In the genomic region with DNA sequence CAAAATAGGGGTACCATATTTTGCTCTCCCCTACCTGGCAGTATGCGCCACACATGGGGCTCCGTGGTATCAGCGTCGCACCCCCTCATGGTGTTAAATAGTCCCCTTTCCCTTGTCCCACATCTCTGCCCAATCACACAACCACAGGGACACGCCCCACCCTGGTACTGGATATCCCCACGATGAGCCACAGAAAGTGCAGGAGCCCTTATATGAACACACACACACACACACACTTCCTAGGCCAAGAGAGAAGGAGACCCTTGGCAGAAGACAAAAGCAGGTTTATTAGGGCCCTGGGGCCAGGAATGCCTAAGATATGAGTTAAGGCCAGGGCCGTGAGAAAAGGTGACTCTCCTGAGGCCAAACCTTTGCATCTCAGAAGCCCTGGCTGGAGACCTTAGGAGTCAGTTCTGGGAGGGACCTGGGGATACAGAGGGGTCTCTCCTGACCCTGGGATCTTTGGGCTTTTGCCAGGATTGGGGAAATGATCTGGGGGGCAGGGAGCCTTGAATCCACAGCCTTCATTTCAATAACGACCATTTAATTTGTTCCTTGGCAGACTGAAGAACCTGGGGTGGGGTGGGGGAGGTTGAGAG, we compare ENCODE assay signal across 1 cellular context.
TF ChIP-seq lines count a peak whose summit lies in the region.

No MANE protein-coding gene starts in this region.

TF ChIP-seq in H1, 55 proteins besides CTCF, POLR2A, EP300 and RAD21:
- no peak for TF ChIP-seq TAF7 (optimal IDR thresholded peaks at IDR 0.05; ENCODE audit: borderline replicate concordance, low read depth, low read length)
- TF ChIP-seq, protein P1, sequence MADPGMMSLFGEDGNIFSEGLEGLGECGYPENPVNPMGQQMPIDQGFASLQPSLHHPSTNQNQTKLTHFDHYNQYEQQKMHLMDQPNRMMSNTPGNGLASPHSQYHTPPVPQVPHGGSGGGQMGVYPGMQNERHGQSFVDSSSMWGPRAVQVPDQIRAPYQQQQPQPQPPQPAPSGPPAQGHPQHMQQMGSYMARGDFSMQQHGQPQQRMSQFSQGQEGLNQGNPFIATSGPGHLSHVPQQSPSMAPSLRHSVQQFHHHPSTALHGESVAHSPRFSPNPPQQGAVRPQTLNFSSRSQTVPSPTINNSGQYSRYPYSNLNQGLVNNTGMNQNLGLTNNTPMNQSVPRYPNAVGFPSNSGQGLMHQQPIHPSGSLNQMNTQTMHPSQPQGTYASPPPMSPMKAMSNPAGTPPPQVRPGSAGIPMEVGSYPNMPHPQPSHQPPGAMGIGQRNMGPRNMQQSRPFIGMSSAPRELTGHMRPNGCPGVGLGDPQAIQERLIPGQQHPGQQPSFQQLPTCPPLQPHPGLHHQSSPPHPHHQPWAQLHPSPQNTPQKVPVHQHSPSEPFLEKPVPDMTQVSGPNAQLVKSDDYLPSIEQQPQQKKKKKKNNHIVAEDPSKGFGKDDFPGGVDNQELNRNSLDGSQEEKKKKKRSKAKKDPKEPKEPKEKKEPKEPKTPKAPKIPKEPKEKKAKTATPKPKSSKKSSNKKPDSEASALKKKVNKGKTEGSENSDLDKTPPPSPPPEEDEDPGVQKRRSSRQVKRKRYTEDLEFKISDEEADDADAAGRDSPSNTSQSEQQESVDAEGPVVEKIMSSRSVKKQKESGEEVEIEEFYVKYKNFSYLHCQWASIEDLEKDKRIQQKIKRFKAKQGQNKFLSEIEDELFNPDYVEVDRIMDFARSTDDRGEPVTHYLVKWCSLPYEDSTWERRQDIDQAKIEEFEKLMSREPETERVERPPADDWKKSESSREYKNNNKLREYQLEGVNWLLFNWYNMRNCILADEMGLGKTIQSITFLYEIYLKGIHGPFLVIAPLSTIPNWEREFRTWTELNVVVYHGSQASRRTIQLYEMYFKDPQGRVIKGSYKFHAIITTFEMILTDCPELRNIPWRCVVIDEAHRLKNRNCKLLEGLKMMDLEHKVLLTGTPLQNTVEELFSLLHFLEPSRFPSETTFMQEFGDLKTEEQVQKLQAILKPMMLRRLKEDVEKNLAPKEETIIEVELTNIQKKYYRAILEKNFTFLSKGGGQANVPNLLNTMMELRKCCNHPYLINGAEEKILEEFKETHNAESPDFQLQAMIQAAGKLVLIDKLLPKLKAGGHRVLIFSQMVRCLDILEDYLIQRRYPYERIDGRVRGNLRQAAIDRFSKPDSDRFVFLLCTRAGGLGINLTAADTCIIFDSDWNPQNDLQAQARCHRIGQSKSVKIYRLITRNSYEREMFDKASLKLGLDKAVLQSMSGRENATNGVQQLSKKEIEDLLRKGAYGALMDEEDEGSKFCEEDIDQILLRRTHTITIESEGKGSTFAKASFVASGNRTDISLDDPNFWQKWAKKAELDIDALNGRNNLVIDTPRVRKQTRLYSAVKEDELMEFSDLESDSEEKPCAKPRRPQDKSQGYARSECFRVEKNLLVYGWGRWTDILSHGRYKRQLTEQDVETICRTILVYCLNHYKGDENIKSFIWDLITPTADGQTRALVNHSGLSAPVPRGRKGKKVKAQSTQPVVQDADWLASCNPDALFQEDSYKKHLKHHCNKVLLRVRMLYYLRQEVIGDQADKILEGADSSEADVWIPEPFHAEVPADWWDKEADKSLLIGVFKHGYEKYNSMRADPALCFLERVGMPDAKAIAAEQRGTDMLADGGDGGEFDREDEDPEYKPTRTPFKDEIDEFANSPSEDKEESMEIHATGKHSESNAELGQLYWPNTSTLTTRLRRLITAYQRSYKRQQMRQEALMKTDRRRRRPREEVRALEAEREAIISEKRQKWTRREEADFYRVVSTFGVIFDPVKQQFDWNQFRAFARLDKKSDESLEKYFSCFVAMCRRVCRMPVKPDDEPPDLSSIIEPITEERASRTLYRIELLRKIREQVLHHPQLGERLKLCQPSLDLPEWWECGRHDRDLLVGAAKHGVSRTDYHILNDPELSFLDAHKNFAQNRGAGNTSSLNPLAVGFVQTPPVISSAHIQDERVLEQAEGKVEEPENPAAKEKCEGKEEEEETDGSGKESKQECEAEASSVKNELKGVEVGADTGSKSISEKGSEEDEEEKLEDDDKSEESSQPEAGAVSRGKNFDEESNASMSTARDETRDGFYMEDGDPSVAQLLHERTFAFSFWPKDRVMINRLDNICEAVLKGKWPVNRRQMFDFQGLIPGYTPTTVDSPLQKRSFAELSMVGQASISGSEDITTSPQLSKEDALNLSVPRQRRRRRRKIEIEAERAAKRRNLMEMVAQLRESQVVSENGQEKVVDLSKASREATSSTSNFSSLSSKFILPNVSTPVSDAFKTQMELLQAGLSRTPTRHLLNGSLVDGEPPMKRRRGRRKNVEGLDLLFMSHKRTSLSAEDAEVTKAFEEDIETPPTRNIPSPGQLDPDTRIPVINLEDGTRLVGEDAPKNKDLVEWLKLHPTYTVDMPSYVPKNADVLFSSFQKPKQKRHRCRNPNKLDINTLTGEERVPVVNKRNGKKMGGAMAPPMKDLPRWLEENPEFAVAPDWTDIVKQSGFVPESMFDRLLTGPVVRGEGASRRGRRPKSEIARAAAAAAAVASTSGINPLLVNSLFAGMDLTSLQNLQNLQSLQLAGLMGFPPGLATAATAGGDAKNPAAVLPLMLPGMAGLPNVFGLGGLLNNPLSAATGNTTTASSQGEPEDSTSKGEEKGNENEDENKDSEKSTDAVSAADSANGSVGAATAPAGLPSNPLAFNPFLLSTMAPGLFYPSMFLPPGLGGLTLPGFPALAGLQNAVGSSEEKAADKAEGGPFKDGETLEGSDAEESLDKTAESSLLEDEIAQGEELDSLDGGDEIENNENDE (IDR thresholded peaks at IDR 0.05; ENCODE audit: insufficient replicate concordance, low read length), result no peak
- TF ChIP-seq TAF1 (IDR thresholded peaks at IDR 0.05; ENCODE audit: low read depth, low read length), result no peak
- TF ChIP-seq CHD1 (IDR thresholded peaks at IDR 0.05; ENCODE audit: low read depth, low read length), result no peak
- TF ChIP-seq CHD2 (IDR thresholded peaks at IDR 0.05; ENCODE audit: low read length), result no peak
- TF ChIP-seq SUZ12 (IDR thresholded peaks at IDR 0.05; ENCODE audit: low read length), result no peak
- no peak for TF ChIP-seq RXRA (IDR thresholded peaks at IDR 0.05; ENCODE audit: insufficient read depth, low read depth, low read length)
- TF ChIP-seq SRF (IDR thresholded peaks at IDR 0.05; ENCODE audit: low read depth, low read length), result no peak
- no peak for TF ChIP-seq JUN (IDR thresholded peaks at IDR 0.05; ENCODE audit: low read depth, low read length)
- no peak for TF ChIP-seq POLR2AphosphoS5 (IDR thresholded peaks at IDR 0.05; ENCODE audit: low read depth, low read length)
- no peak for TF ChIP-seq YY1 (IDR thresholded peaks at IDR 0.05; ENCODE audit: low read depth, low read length)
- no peak for TF ChIP-seq GABPA (IDR thresholded peaks at IDR 0.05; ENCODE audit: borderline replicate concordance, insufficient read depth, low read length)
- no peak for TF ChIP-seq CEBPB (IDR thresholded peaks at IDR 0.05; ENCODE audit: low read depth, low read length)
- no peak for TF ChIP-seq HDAC2 (IDR thresholded peaks at IDR 0.05; ENCODE audit: borderline replicate concordance in 1 of 2, low read depth in 2 of 2, low read length in 2 of 2)
- TF ChIP-seq RNF2 (IDR thresholded peaks at IDR 0.05; ENCODE audit: borderline replicate concordance, low read depth, low read length, missing control alignments, poor library complexity, severe bottlenecking), result no peak
- TF ChIP-seq TCF12 (IDR thresholded peaks at IDR 0.05; ENCODE audit: low read depth, low read length), result no peak
- no peak for TF ChIP-seq SP2 (IDR thresholded peaks at IDR 0.05; ENCODE audit: low read length)
- TF ChIP-seq POU5F1 (IDR thresholded peaks at IDR 0.05; ENCODE audit: low read depth, low read length), result no peak
- no peak for TF ChIP-seq SP4 (IDR thresholded peaks at IDR 0.05; ENCODE audit: low read length)
